ENCODE assay signal across 1 cellular context in genomic region chrX:151633157-151633556, GRCh38.
TF ChIP-seq lines count a peak whose summit lies in the region.

No MANE protein-coding gene starts in this region.

TF ChIP-seq in K562, 482 proteins besides CTCF, POLR2A, EP300 and RAD21 (continued from another document and continues in another):
- TF ChIP-seq RERE (CRISPR knock-in tag; IDR thresholded peaks at IDR 0.05; ENCODE audit: borderline replicate concordance) (no peak), MAFF (IDR thresholded peaks at IDR 0.05; ENCODE audit: low read length) (no peak), MAZ (CRISPR knock-in tag; conservative IDR thresholded peaks at IDR 0.05 in 1 of 2, IDR thresholded peaks at IDR 0.05 in 1 of 2) (no peak; a peak in 1 of 4 replicates), ZNF224 (CRISPR knock-in tag; IDR thresholded peaks at IDR 0.05) (no peak), RBBP5 (IDR thresholded peaks at IDR 0.05; ENCODE audit: borderline replicate concordance, insufficient read depth, low read length, poor library complexity, severe bottlenecking) (no peak), GABPB1 (CRISPR knock-in tag; IDR thresholded peaks at IDR 0.05) (no peak), E4F1 (CRISPR knock-in tag; IDR thresholded peaks at IDR 0.05; ENCODE audit: borderline replicate concordance) (no peak), NCOA4 (IDR thresholded peaks at IDR 0.05; ENCODE audit: partially characterized antibody) (no peak), CREB3 (tag; conservative IDR thresholded peaks at IDR 0.05; ENCODE audit: low read depth) (no peak), ELF1 (tag; IDR thresholded peaks at IDR 0.05) (no peak), TAF9B (IDR thresholded peaks at IDR 0.05; ENCODE audit: partially characterized antibody) (no peak), NFIX (CRISPR knock-in tag; IDR thresholded peaks at IDR 0.05; ENCODE audit: low read depth) (no peak), KAT7 (CRISPR knock-in tag; IDR thresholded peaks at IDR 0.05; ENCODE audit: borderline replicate concordance) (no peak), FOSL1 (tag; conservative IDR thresholded peaks at IDR 0.05) (peak; percentile 74), ERF (CRISPR knock-in tag; IDR thresholded peaks at IDR 0.05) (no peak), DMBX1 (CRISPR knock-in tag; IDR thresholded peaks at IDR 0.05; ENCODE audit: borderline replicate concordance) (0 out of 2 replicates have a peak, but pooled peaks have one; percentile 40), ATF4 (CRISPR knock-in tag; IDR thresholded peaks at IDR 0.05) (peak; percentile 67; the same call in 1 of the 2 replicates), ZNF507 (tag; conservative IDR thresholded peaks at IDR 0.05) (no peak), CREB1 (IDR thresholded peaks at IDR 0.05) (peak; percentile 29; the same call in 1 of the 2 replicates), CREB1 (CRISPR knock-in tag; IDR thresholded peaks at IDR 0.05) (no peak), ZNF407 (IDR thresholded peaks at IDR 0.05; ENCODE audit: low read depth) (no peak), HOXB6 (CRISPR knock-in tag; IDR thresholded peaks at IDR 0.05; ENCODE audit: borderline replicate concordance) (no peak), RBFOX2 (IDR thresholded peaks at IDR 0.05; ENCODE audit: low read depth, low read length) (no peak), ARID2 (IDR thresholded peaks at IDR 0.05) (no peak), CREM (IDR thresholded peaks at IDR 0.05; ENCODE audit: low read depth) (peak; percentile 66), KLF13 (tag; IDR thresholded peaks at IDR 0.05; ENCODE audit: borderline replicate concordance, low read depth) (no peak), EZH2 (IDR thresholded peaks at IDR 0.05; ENCODE audit: borderline replicate concordance, low read depth, low read length) (no peak), MYC (IDR thresholded peaks at IDR 0.05; ENCODE audit: low read depth, low read length) (peak; percentile 57), MYC (CRISPR knock-in tag; IDR thresholded peaks at IDR 0.05; ENCODE audit: borderline replicate concordance, low read depth) (no peak), NFE2 (IDR thresholded peaks at IDR 0.05; ENCODE audit: low read depth) (0 out of 2 replicates have a peak, but pooled peaks have one; percentile 41), ZFP1 (CRISPR knock-in tag; IDR thresholded peaks at IDR 0.05) (no peak), THRB (CRISPR knock-in tag; conservative IDR thresholded peaks at IDR 0.05) (no peak), ZBTB8A (IDR thresholded peaks at IDR 0.05; ENCODE audit: partially characterized antibody) (no peak), TCFL5 (CRISPR knock-in tag; conservative IDR thresholded peaks at IDR 0.05) (no peak), ZNF449 (CRISPR knock-in tag; IDR thresholded peaks at IDR 0.05) (no peak), TRIM25 (IDR thresholded peaks at IDR 0.05; ENCODE audit: borderline replicate concordance) (no peak), TOE1 (IDR thresholded peaks at IDR 0.05; ENCODE audit: borderline replicate concordance) (peak; percentile 33; the same call in 1 of the 2 replicates), TOE1 (CRISPR knock-in tag; IDR thresholded peaks at IDR 0.05; ENCODE audit: borderline replicate concordance, low read depth) (no peak), RBM39 (optimal IDR thresholded peaks at IDR 0.05; ENCODE audit: low read depth, low read length) (no peak), EP400 (IDR thresholded peaks at IDR 0.05) (peak; percentile 42)
